ENCODE assay signal across 25 cellular contexts in the genomic region with DNA sequence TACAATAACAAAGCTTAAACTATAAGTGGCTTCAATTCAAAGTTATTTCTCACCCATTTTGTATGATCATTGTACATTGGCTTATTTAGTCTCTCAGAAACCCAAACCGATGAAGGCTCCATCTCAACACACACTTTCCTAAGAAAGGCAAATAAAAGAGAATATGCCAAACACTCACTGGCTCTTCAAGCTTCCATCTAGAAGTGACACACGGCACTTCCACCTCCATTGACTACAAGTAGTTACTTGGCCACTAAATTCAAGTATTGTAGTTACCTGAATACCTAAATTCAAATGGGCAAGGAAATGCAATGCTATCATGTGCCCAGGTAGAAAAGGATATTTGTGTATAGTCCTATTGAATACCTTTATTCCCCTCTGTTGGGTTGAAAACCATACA.
DNase-seq lines count a peak whose midpoint lies in the region; ATAC-seq, FAIRE-seq and TF ChIP-seq lines count a peak whose summit lies in the region.
"Had no signal": no experiment of that assay in that cellular context is flagged by ENCODE, and none has a peak within 500 bp of the region (broad histone marks: within the 10 kb centered on the region; RNA-seq: fewer than 3 reads in every experiment).

No MANE protein-coding gene starts in this region.

- no peak overlapping the region for H3K9ac ChIP-seq in BLaER1 treated with 17β-estradiol and CSF1 and Interleukin-3, amounts not matched to agents 10 nM and 100 nM

- peaks cover 15 to 43% (median 33%) of the 10 kb centered on the region in 10 experiments; a peak in 19 of 20 replicates for H3K4me1 ChIP-seq in BLaER1 treated with 17β-estradiol and CSF1 and Interleukin-3, amounts not matched to agents 10 nM and 100 nM
- H3K4me1 ChIP-seq in osteoblast (ENCODE audit: insufficient read depth, low read length) = no peaks in the 10 kb centered on the region
- no peaks in the 10 kb centered on the region for H3K4me1 ChIP-seq in right cardiac atrium (ENCODE audit: control insufficient read depth, insufficient read depth, low read length)
- H3K4me1 ChIP-seq: BE2C, SJSA1 had no signal

- DNase-seq in NAMALWA (ENCODE audit: low spot score) = peak; percentile 13
- peak; percentile 45 for DNase-seq in NCI-H345 treated with DMSO at 0.1 percent for 48 hours (lab: John Stamatoyannopoulos, UW; ENCODE audit: unreplicated experiment)
- no peak for DNase-seq in osteoblast (ENCODE audit: insufficient read length, low spot score, missing footprints)
- DNase-seq in D721Med (ENCODE audit: insufficient read length, low spot score) = no peak
- no peak for DNase-seq in right cardiac atrium
- DNase-seq in T-helper 1 cell = no peak
- DNase-seq: 8988T; ACHN; BE2C; CD4-positive, CD25-positive, alpha-beta regulatory T cell; GF-D8; H9; Karpas-422; NCI-H1092 treated with DMSO at 0.1 percent for 48 hours; NCI-H1436; NCI-H1930; NCI-H2227 treated with DMSO at 0.1 percent for 48 hours; NCI-H524 treated with DMSO at 0.1 percent for 48 hours; NCI-H774; PC-9 had no signal

- TF ChIP-seq CTCF in osteoblast (IDR thresholded peaks at IDR 0.05; ENCODE audit: extremely low read depth, low read depth, low read length) (no peak), D721Med (IDR thresholded peaks at IDR 0.05; ENCODE audit: insufficient read depth, missing control alignments) (no peak)

- H2AFZ ChIP-seq in osteoblast (ENCODE audit: low read length) = peak overlapping the region; percentile 12
- H2AFZ ChIP-seq: PC-9 had no signal

- H3K27ac ChIP-seq in BLaER1 treated with 17β-estradiol and CSF1 and Interleukin-3, amounts not matched to agents 10 nM and 100 nM = peak overlapping the region in 4 of 11 experiments; percentile 27 to 61 (median 41); a peak in 6 of 22 replicates
- H3K27ac ChIP-seq in osteoblast (ENCODE audit: low read depth, low read length) (no peak overlapping the region), right cardiac atrium (ENCODE audit: low read length) (no peak overlapping the region)
- H3K27ac ChIP-seq: PC-9, SJSA1 had no signal

- no peak for ATAC-seq in right cardiac atrium
- ATAC-seq: HepG2, Right ventricle myocardium inferior had no signal

- FAIRE-seq in D721Med (lab: Jason Lieb, UNC) = no peak
- FAIRE-seq: GM12891, HepG2 had no signal

- intact Hi-C loops in right cardiac atrium (cut with DNase I) = no loop called here

- peaks cover 3 to 23% (median 11%) of the 10 kb centered on the region in 11 experiments; a peak in 17 of 22 replicates for H3K9me3 ChIP-seq in BLaER1 treated with 17β-estradiol and CSF1 and Interleukin-3, amounts not matched to agents 10 nM and 100 nM (replicated peaks in 1 of 11)
- H3K9me3 ChIP-seq in osteoblast (ENCODE audit: low read depth, low read length) = no peaks in the 10 kb centered on the region
- H3K9me3 ChIP-seq in right cardiac atrium (ENCODE audit: control insufficient read depth, low read length) = no peaks in the 10 kb centered on the region
- H3K9me3 ChIP-seq: BE2C had no signal

- H4K20me1 ChIP-seq in BLaER1 treated with 17β-estradiol and CSF1 and Interleukin-3, amounts not matched to agents 10 nM and 100 nM = no peaks in the 10 kb centered on the region
- no peaks in the 10 kb centered on the region for H4K20me1 ChIP-seq in osteoblast (ENCODE audit: insufficient read depth, low read length)

- 96% methylated on average over 2 of the region's 2 CpGs for WGBS in right cardiac atrium

- 0 out of 22 replicates have a peak, but pooled peaks cover 0 to 3% (median 0%) of the 10 kb centered on the region in 11 experiments for H3K36me3 ChIP-seq in BLaER1 treated with 17β-estradiol and CSF1 and Interleukin-3, amounts not matched to agents 10 nM and 100 nM
- H3K36me3 ChIP-seq in osteoblast (ENCODE audit: insufficient read depth, low read length) = no peaks in the 10 kb centered on the region
- H3K36me3 ChIP-seq: BE2C, SJSA1 had no signal

- no peaks in the 10 kb centered on the region for H3K79me2 ChIP-seq in osteoblast (ENCODE audit: insufficient read depth, low read length)

- H3K27me3 ChIP-seq in BLaER1 treated with 17β-estradiol and CSF1 and Interleukin-3, amounts not matched to agents 10 nM and 100 nM = no peaks in the 10 kb centered on the region
- no peaks in the 10 kb centered on the region for H3K27me3 ChIP-seq in osteoblast (ENCODE audit: insufficient read depth, low read length)
- H3K27me3 ChIP-seq in right cardiac atrium (ENCODE audit: control insufficient read depth, insufficient read depth) = no peaks in the 10 kb centered on the region
- H3K27me3 ChIP-seq: BE2C, SJSA1 had no signal

- peak overlapping the region in 7 of 11 experiments; percentile 28 to 72 (median 58); a peak in 13 of 22 replicates for H3K4me2 ChIP-seq in BLaER1 treated with 17β-estradiol and CSF1 and Interleukin-3, amounts not matched to agents 10 nM and 100 nM
- no peak overlapping the region for H3K4me2 ChIP-seq in osteoblast (ENCODE audit: insufficient read depth, low read length)
- H3K4me2 ChIP-seq: PC-9 had no signal

- no peak overlapping the region for H3K4me3 ChIP-seq in BLaER1 treated with 17β-estradiol and CSF1 and Interleukin-3, amounts not matched to agents 10 nM and 100 nM
- no peak overlapping the region for H3K4me3 ChIP-seq in osteoblast (ENCODE audit: insufficient read depth, low read length)
- H3K4me3 ChIP-seq in right cardiac atrium (ENCODE audit: low read length) = no peak overlapping the region
- H3K4me3 ChIP-seq: PC-9, SJSA1 had no signal

Comparison
In these comparisons a context has a peak if more than half of its experiments do, and no peak if none do; other contexts are left out.
1. DNase-seq: peak in NAMALWA (single experiment) and NCI-H345 treated with DMSO at 0.1 percent for 48 hours (single experiment); none in osteoblast (single experiment), D721Med (single experiment), right cardiac atrium (0 of 3) and T-helper 1 cell (0 of 5).